In the genomic region with DNA sequence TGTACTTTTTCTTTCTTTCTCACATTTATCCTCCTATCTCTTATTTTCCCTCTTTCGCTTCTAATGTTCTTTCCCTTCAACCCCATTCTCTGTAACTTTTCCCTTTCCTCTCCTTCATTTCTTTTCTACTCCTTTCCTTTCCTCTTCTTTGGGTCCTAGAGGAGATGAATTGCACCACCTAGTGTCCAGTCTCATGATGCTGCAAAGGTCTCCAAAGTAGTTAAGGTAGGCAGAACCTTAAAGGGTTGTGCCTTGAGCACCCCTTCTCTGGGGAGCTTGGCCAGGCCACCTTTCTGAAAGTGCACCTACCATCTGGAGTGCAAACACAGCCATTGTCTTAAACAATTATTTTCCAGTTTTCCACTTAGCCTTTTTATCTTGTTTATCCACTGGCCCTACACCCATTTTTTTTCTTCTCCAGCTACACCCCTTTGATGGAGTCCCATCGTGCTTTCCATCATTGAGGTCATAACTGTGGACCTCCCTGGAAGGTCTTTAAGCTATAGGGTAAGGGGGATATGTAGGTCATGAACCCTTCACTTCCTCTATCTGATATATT, we compare ENCODE assay signal across 8 cellular contexts.
DNase-seq lines count a peak whose midpoint lies in the region; ATAC-seq and TF ChIP-seq lines count a peak whose summit lies in the region.

No MANE protein-coding gene starts in this region.

- no peaks in the 10 kb centered on the region for H3K36me3 ChIP-seq in lung (ENCODE audit: control insufficient read depth in 2 of 2, insufficient read depth in 2 of 2, low read length in 2 of 2)

- ATAC-seq in lung (ENCODE audit: insufficient read depth, low FRiP score), result no peak
- ATAC-seq in HG02678 (IDR thresholded peaks at IDR 0.05; ENCODE audit: unreplicated experiment), result no peak
- ATAC-seq in stimulated activated naive CD8-positive, alpha-beta T cell treated with anti-CD3 and anti-CD28 coated beads, Interleukin-15, amount 100 ng/mL, for 72 hours, result no peak
- no peak for ATAC-seq in GM18520 (IDR thresholded peaks at IDR 0.05; ENCODE audit: unreplicated experiment)

- WGBS in lung, 2 donors, result 65 to 76% methylated on average over 2 of the region's 2 CpGs

- no peak overlapping the region for H3K4me3 Mint-ChIP-seq in chondrocyte (ENCODE audit: unreplicated experiment)
- no peak overlapping the region for H3K4me3 Mint-ChIP-seq in stimulated activated naive CD8-positive, alpha-beta T cell treated with anti-CD3 and anti-CD28 coated beads, Interleukin-15, amount 100 ng/mL, for 72 hours

- no peaks in the 10 kb centered on the region for H3K4me1 Mint-ChIP-seq in chondrocyte (ENCODE audit: low read depth)
- H3K4me1 Mint-ChIP-seq in stimulated activated naive CD8-positive, alpha-beta T cell treated with anti-CD3 and anti-CD28 coated beads, Interleukin-15, amount 100 ng/mL, for 72 hours, result no peaks in the 10 kb centered on the region

- TF ChIP-seq CTCF in C4-2B (conservative IDR thresholded peaks at IDR 0.05) (peak; percentile 86), GM20000 (IDR thresholded peaks at IDR 0.05; ENCODE audit: extremely low read depth, missing control alignments) (peak; percentile 56), chondrocyte (IDR thresholded peaks at IDR 0.05) (peak; percentile 94), lung (IDR thresholded peaks at IDR 0.05; ENCODE audit: control extremely low read depth, extremely low read depth) (peak; percentile 29)

- H3K4me3 ChIP-seq in lung, result no peak overlapping the region

- peaks cover 3% of the 10 kb centered on the region for H3K27me3 Mint-ChIP-seq in chondrocyte (ENCODE audit: low read depth)
- peaks cover 8% of the 10 kb centered on the region for H3K27me3 Mint-ChIP-seq in stimulated activated naive CD8-positive, alpha-beta T cell treated with anti-CD3 and anti-CD28 coated beads, Interleukin-15, amount 100 ng/mL, for 72 hours

- no peak overlapping the region for H3K27ac ChIP-seq in C4-2B
- no peak overlapping the region for H3K27ac ChIP-seq in lung (ENCODE audit: low read depth in 1 of 2, low read length in 1 of 2)

- H3K36me3 Mint-ChIP-seq in chondrocyte (ENCODE audit: low read depth), result no peaks in the 10 kb centered on the region

- H3K9me3 Mint-ChIP-seq in chondrocyte (ENCODE audit: low read depth), result no peaks in the 10 kb centered on the region
- no peaks in the 10 kb centered on the region for H3K9me3 Mint-ChIP-seq in stimulated activated naive CD8-positive, alpha-beta T cell treated with anti-CD3 and anti-CD28 coated beads, Interleukin-15, amount 100 ng/mL, for 72 hours

- no peak overlapping the region for H3K27ac Mint-ChIP-seq in chondrocyte (ENCODE audit: unreplicated experiment)
- H3K27ac Mint-ChIP-seq in stimulated activated naive CD8-positive, alpha-beta T cell treated with anti-CD3 and anti-CD28 coated beads, Interleukin-15, amount 100 ng/mL, for 72 hours, result no peak overlapping the region

- DNase-seq in GM20000 (ENCODE audit: low spot score) (peak; percentile 50), NCI-H748 treated with DMSO at 0.1 percent for 48 hours (lab: John Stamatoyannopoulos, UW) (peak; percentile 39), chondrocyte (ENCODE audit: low spot score) (no peak), lung (ENCODE audit: low spot score) (no peak)
- DNase-seq in stimulated activated naive CD8-positive, alpha-beta T cell treated with anti-CD3 and anti-CD28 coated beads, Interleukin-15, amount 100 ng/mL, for 72 hours, result no peak

- H3K9me3 ChIP-seq in lung (ENCODE audit: control insufficient read depth in 2 of 2, insufficient read depth in 1 of 2, low read length in 1 of 2), result no peaks in the 10 kb centered on the region

- H3K27me3 ChIP-seq in lung (ENCODE audit: control insufficient read depth, insufficient read depth), result no peaks in the 10 kb centered on the region

- no peaks in the 10 kb centered on the region for H3K4me1 ChIP-seq in lung (ENCODE audit: control insufficient read depth in 2 of 2, insufficient read depth in 2 of 2, low read length in 2 of 2)

Comparison
In these comparisons a context has a peak if more than half of its experiments do, and no peak if none do; other contexts are left out.
1. CTCF ChIP-seq: peak in every context shown above with its lines; median percentile 94 in chondrocyte; 86 in C4-2B; 56 in GM20000; 29 in lung.
2. DNase-seq: peak in GM20000 (single experiment) and NCI-H748 treated with DMSO at 0.1 percent for 48 hours (single experiment); none in chondrocyte (single experiment), lung (single experiment) and stimulated activated naive CD8-positive, alpha-beta T cell treated with anti-CD3 and anti-CD28 coated beads, Interleukin-15, amount 100 ng/mL, for 72 hours (0 of 2).